1 cellular context compared by ENCODE assay signal in the genomic region with DNA sequence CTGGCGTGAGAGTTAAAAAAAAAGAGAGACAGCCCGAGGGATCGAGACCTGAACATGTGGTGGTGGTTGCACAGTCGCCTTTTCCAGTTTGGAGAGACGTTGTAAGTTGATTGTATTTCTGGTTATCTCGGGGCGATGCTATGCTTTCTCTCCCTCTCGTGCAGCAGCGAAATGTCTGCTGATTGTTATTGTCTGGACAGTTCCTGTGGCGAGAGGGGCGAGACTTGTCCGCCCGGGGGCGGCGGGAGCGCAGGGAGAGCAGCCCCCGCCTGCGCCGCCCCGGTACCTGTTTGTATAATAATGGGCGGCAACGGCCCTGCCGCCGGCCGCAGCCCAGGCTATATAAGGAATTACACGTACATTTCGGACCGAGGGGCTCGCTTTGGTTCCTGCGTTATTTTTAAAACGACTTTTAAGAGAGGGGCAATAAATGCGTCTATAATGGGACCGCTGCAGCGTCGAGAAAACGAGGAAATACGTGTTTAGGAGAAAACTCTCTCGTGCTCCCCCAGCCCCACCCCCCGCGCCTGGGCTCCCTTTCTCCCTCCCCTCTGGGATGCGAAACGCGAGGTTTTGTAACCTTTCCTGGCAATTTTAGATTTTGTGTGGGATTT.
TF ChIP-seq lines count a peak whose summit lies in the region.

No MANE protein-coding gene starts in this region.

TF ChIP-seq in GM12878, 131 proteins besides CTCF, POLR2A, EP300 and RAD21 (continued from another document):
- TF ChIP-seq, protein P1, sequence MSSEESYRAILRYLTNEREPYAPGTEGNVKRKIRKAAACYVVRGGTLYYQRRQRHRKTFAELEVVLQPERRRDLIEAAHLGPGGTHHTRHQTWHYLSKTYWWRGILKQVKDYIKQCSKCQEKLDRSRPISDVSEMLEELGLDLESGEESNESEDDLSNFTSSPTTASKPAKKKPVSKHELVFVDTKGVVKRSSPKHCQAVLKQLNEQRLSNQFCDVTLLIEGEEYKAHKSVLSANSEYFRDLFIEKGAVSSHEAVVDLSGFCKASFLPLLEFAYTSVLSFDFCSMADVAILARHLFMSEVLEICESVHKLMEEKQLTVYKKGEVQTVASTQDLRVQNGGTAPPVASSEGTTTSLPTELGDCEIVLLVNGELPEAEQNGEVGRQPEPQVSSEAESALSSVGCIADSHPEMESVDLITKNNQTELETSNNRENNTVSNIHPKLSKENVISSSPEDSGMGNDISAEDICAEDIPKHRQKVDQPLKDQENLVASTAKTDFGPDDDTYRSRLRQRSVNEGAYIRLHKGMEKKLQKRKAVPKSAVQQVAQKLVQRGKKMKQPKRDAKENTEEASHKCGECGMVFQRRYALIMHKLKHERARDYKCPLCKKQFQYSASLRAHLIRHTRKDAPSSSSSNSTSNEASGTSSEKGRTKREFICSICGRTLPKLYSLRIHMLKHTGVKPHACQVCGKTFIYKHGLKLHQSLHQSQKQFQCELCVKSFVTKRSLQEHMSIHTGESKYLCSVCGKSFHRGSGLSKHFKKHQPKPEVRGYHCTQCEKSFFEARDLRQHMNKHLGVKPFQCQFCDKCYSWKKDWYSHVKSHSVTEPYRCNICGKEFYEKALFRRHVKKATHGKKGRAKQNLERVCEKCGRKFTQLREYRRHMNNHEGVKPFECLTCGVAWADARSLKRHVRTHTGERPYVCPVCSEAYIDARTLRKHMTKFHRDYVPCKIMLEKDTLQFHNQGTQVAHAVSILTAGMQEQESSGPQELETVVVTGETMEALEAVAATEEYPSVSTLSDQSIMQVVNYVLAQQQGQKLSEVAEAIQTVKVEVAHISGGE (CRISPR knock-in tag; IDR thresholded peaks at IDR 0.05) = no peak
- TF ChIP-seq CBX3 (IDR thresholded peaks at IDR 0.05; ENCODE audit: borderline replicate concordance, low read depth) = no peak
- TF ChIP-seq, protein P2, sequence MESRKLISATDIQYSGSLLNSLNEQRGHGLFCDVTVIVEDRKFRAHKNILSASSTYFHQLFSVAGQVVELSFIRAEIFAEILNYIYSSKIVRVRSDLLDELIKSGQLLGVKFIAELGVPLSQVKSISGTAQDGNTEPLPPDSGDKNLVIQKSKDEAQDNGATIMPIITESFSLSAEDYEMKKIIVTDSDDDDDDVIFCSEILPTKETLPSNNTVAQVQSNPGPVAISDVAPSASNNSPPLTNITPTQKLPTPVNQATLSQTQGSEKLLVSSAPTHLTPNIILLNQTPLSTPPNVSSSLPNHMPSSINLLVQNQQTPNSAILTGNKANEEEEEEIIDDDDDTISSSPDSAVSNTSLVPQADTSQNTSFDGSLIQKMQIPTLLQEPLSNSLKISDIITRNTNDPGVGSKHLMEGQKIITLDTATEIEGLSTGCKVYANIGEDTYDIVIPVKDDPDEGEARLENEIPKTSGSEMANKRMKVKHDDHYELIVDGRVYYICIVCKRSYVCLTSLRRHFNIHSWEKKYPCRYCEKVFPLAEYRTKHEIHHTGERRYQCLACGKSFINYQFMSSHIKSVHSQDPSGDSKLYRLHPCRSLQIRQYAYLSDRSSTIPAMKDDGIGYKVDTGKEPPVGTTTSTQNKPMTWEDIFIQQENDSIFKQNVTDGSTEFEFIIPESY (IDR thresholded peaks at IDR 0.05) = no peak
